ENCODE assay signal across 16 cellular contexts in the genomic region with DNA sequence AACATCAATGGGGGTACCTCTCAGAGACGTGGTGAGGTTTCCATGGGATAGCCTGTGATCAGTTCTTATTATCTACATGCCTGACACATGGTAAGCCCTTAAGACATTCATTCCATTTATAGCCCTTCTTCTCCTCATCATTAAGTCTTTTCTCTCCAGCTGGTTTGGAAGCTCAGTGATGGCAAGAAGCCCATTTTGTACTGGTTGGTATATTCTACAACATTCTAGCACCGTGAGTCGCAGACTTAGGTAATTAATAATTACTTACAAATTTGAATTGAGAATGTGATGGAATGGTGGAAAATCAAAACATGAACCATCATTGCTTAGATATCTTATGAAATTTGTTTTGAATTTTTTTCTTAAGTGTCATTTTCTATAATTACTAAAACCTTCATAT.
DNase-seq lines count a peak whose midpoint lies in the region; ATAC-seq and TF ChIP-seq lines count a peak whose summit lies in the region.
"Had no signal": no experiment of that assay in that cellular context is flagged by ENCODE, and none has a peak within 500 bp of the region (broad histone marks: within the 10 kb centered on the region; RNA-seq: fewer than 3 reads in every experiment).

No MANE protein-coding gene starts in this region.

- no peaks in the 10 kb centered on the region for H3K4me1 ChIP-seq in right cardiac atrium (ENCODE audit: control insufficient read depth, insufficient read depth, low read length)

- 89% methylated on average over 3 of the region's 3 CpGs for WGBS in right cardiac atrium

- H3K27me3 ChIP-seq in right cardiac atrium (ENCODE audit: control insufficient read depth, insufficient read depth): no peaks in the 10 kb centered on the region

- TF ChIP-seq CTCF in HFFc6 (IDR thresholded peaks at IDR 0.05) (no peak), fibroblast of villous mesenchyme (IDR thresholded peaks at IDR 0.05; ENCODE audit: insufficient read depth, low read depth, low read length) (no peak)

- no peak overlapping the region for H3K27ac ChIP-seq in right cardiac atrium (ENCODE audit: low read length)
- H3K27ac ChIP-seq: SK-N-MC had no signal

- DNase-seq in HFFc6 (peak; percentile 23), amniotic epithelial cell (ENCODE audit: low read depth) (peak; percentile 43), fibroblast of villous mesenchyme (ENCODE audit: low read depth) (peak; percentile 12), left cardiac atrium (no peak), T-cell (no peak), right cardiac atrium (no peak)
- DNase-seq: C1 segment of cervical spinal cord, H9, MV-4-11, NCI-H1436, NCI-H2081, NCI-H526 treated with DMSO at 0.1 percent for 48 hours had no signal

- no peak for ATAC-seq in HG02759 (IDR thresholded peaks at IDR 0.05; ENCODE audit: unreplicated experiment)
- ATAC-seq in left cardiac atrium: no peak
- ATAC-seq in T-cell (replicated peaks in 1 of 4): no peak
- ATAC-seq in right cardiac atrium: no peak
- ATAC-seq: Right ventricle myocardium inferior had no signal

- peaks cover 14% of the 10 kb centered on the region for H3K9me3 Mint-ChIP-seq in HFFc6
- peaks cover 0 to 11% (median 11%) of the 10 kb centered on the region in 3 donors for H3K9me3 Mint-ChIP-seq in T-cell

- H3K27me3 Mint-ChIP-seq in HFFc6 (ENCODE audit: insufficient read depth) (peaks cover 1% of the 10 kb centered on the region; the same call in 1 of the 2 replicates), T-cell (peaks cover 0 to 3% of the 10 kb centered on the region in 2 donors)
- H3K27me3 Mint-ChIP-seq: IgD-negative memory B cell had no signal

- H3K4me3 ChIP-seq in fibroblast of villous mesenchyme (ENCODE audit: low read depth, low read length): no peak overlapping the region
- no peak overlapping the region for H3K4me3 ChIP-seq in right cardiac atrium (ENCODE audit: low read length)
- H3K4me3 ChIP-seq: SK-N-MC had no signal

- peaks cover 21% of the 10 kb centered on the region for H3K36me3 Mint-ChIP-seq in HFFc6 (ENCODE audit: low read depth)
- peaks cover 3% of the 10 kb centered on the region for H3K36me3 Mint-ChIP-seq in T-cell

- POLR2A ChIA-PET in T-cell (lab: Charles Lee): interaction anchor here in 1 of 2 donors (0.5 kb wide), 1 partner anchor 1871 kb away, joined by 5 read pairs; no protein-coding TSS in a partner anchor

- H3K4me3 Mint-ChIP-seq in HFFc6 (peak overlapping the region; percentile 1; the same call in 1 of the 2 replicates), T-cell (no peak overlapping the region)
- H3K4me3 Mint-ChIP-seq: H9, IgD-negative memory B cell had no signal

- H3K4me1 Mint-ChIP-seq in HFFc6 (ENCODE audit: low read depth) (peaks cover 53% of the 10 kb centered on the region), T-cell (peaks cover 17 to 26% (median 23%) of the 10 kb centered on the region in 3 donors)

- no peaks in the 10 kb centered on the region for H3K9me3 ChIP-seq in right cardiac atrium (ENCODE audit: control insufficient read depth, low read length)

- intact Hi-C loops in left cardiac atrium (cut with DNase I) (no loop called here), right cardiac atrium (cut with DNase I) (no loop called here)

- H3K27ac Mint-ChIP-seq in HFFc6 (no peak overlapping the region), T-cell (no peak overlapping the region)
- H3K27ac Mint-ChIP-seq: H9, IgD-negative memory B cell had no signal

- CTCF ChIA-PET in T-cell (lab: Charles Lee): no interaction called here

Comparison
In these comparisons a context has a peak if more than half of its experiments do, and no peak if none do; other contexts are left out.
1. DNase-seq: peak in HFFc6 (single experiment), amniotic epithelial cell (single experiment) and fibroblast of villous mesenchyme (single experiment); none in left cardiac atrium (single experiment), T-cell (0 of 34) and right cardiac atrium (0 of 3).